In the genomic region with DNA sequence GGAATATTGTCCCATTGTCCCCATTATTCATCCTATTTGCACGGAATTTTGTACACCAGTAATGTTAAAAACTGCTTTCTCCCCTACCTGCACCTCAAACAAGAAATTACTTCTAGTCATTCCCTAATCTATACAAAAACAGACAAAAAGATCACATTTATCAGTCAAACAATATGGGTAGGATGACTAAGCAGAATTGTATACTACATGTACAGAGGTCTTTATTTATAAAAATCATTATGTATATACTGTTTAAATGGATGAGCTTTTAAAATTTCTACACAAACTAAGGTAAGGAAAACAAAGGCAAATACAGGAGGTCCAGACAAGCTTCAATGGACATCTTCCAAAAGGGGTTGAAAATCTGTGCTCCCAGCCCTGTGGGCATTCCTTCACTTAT, we compare ENCODE assay signal across 1 cellular context.
TF ChIP-seq lines count a peak whose summit lies in the region.

No MANE protein-coding gene starts in this region.

TF ChIP-seq in GM23338, 12 proteins besides CTCF, POLR2A, EP300 and RAD21 (continued from another document):
- no peak for TF ChIP-seq ZNF114 (CRISPR knock-in tag; IDR thresholded peaks at IDR 0.05)
- TF ChIP-seq, protein P1, sequence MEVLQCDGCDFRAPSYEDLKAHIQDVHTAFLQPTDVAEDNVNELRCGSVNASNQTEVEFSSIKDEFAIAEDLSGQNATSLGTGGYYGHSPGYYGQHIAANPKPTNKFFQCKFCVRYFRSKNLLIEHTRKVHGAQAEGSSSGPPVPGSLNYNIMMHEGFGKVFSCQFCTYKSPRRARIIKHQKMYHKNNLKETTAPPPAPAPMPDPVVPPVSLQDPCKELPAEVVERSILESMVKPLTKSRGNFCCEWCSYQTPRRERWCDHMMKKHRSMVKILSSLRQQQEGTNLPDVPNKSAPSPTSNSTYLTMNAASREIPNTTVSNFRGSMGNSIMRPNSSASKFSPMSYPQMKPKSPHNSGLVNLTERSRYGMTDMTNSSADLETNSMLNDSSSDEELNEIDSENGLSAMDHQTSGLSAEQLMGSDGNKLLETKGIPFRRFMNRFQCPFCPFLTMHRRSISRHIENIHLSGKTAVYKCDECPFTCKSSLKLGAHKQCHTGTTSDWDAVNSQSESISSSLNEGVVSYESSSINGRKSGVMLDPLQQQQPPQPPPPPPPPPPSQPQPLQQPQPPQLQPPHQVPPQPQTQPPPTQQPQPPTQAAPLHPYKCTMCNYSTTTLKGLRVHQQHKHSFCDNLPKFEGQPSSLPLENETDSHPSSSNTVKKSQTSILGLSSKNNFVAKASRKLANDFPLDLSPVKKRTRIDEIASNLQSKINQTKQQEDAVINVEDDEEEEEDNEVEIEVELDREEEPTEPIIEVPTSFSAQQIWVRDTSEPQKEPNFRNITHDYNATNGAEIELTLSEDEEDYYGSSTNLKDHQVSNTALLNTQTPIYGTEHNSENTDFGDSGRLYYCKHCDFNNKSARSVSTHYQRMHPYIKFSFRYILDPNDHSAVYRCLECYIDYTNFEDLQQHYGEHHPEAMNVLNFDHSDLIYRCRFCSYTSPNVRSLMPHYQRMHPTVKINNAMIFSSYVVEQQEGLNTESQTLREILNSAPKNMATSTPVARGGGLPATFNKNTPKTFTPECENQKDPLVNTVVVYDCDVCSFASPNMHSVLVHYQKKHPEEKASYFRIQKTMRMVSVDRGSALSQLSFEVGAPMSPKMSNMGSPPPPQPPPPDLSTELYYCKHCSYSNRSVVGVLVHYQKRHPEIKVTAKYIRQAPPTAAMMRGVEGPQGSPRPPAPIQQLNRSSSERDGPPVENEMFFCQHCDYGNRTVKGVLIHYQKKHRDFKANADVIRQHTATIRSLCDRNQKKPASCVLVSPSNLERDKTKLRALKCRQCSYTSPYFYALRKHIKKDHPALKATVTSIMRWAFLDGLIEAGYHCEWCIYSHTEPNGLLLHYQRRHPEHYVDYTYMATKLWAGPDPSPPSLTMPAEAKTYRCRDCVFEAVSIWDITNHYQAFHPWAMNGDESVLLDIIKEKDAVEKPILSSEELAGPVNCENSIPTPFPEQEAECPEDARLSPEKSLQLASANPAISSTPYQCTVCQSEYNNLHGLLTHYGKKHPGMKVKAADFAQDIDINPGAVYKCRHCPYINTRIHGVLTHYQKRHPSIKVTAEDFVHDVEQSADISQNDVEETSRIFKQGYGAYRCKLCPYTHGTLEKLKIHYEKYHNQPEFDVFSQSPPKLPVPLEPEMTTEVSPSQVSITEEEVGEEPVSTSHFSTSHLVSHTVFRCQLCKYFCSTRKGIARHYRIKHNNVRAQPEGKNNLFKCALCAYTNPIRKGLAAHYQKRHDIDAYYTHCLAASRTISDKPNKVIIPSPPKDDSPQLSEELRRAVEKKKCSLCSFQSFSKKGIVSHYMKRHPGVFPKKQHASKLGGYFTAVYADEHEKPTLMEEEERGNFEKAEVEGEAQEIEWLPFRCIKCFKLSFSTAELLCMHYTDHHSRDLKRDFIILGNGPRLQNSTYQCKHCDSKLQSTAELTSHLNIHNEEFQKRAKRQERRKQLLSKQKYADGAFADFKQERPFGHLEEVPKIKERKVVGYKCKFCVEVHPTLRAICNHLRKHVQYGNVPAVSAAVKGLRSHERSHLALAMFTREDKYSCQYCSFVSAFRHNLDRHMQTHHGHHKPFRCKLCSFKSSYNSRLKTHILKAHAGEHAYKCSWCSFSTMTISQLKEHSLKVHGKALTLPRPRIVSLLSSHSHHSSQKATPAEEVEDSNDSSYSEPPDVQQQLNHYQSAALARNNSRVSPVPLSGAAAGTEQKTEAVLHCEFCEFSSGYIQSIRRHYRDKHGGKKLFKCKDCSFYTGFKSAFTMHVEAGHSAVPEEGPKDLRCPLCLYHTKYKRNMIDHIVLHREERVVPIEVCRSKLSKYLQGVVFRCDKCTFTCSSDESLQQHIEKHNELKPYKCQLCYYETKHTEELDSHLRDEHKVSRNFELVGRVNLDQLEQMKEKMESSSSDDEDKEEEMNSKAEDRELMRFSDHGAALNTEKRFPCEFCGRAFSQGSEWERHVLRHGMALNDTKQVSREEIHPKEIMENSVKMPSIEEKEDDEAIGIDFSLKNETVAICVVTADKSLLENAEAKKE (CRISPR knock-in tag; IDR thresholded peaks at IDR 0.05) = no peak
- TF ChIP-seq EZH2phosphoT487 (IDR thresholded peaks at IDR 0.05; ENCODE audit: unreplicated experiment) = no peak
- TF ChIP-seq POLR2AphosphoS5 (IDR thresholded peaks at IDR 0.05; ENCODE audit: low read depth) = no peak
- TF ChIP-seq ZNF331 (CRISPR knock-in tag; IDR thresholded peaks at IDR 0.05; ENCODE audit: low read depth) = no peak
- TF ChIP-seq REST (IDR thresholded peaks at IDR 0.05; ENCODE audit: unreplicated experiment) = no peak
- TF ChIP-seq STAT1 (IDR thresholded peaks at IDR 0.05; ENCODE audit: unreplicated experiment) = no peak
- no peak for TF ChIP-seq CREB1 (CRISPR knock-in tag; IDR thresholded peaks at IDR 0.05; ENCODE audit: low read depth)
- no peak for TF ChIP-seq NANOG (IDR thresholded peaks at IDR 0.05; ENCODE audit: borderline replicate concordance)
